In the genomic region with DNA sequence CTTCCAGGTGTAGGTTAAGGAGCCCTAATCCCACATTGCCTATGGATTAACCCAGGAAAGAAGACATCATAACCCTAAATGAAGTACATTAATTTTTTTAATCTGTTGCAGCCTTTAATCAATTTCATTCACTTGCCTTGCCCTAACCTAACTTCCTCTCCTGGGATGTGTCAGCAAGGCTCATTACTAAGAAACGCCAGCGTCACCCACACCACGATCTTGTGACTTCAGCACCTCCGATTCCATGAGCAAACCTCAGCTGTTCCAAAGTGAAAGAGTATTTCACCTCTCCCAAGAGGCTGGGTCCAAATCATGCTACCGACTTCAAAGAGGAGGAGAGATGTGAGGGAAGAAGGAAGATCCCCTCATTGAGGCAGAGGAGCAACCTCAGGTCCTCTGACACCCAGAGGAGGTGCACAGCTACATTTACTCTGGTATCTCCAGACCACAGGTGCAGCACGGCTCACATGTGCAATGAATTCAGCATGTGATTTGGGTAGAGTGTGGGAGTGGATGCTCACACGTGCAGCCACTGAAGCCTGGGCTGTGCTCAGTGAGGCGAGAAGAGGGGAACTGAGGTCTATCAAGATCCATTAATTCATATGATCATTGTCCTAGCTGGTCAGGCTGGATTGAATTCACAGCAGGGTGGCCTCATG, we compare ENCODE assay signal across 17 cellular contexts.
DNase-seq lines count a peak whose midpoint lies in the region; ATAC-seq and TF ChIP-seq lines count a peak whose summit lies in the region.
"Had no signal": no experiment of that assay in that cellular context is flagged by ENCODE, and none has a peak within 500 bp of the region (broad histone marks: within the 10 kb centered on the region; RNA-seq: fewer than 3 reads in every experiment).

No MANE protein-coding gene starts in this region.

- no peaks in the 10 kb centered on the region for H3K36me3 ChIP-seq in lower lobe of right lung
- H3K36me3 ChIP-seq: upper lobe of left lung had no signal

- intact Hi-C loops in lower lobe of right lung (cut with DNase I) = no loop called here

- no peaks in the 10 kb centered on the region for H3K27me3 ChIP-seq in lower lobe of right lung (ENCODE audit: low read depth)
- H3K27me3 ChIP-seq: upper lobe of left lung had no signal

- no peaks in the 10 kb centered on the region for H3K4me1 ChIP-seq in lower lobe of right lung
- H3K4me1 ChIP-seq: upper lobe of left lung had no signal

- DNase-seq in CD1c-positive myeloid dendritic cell (ENCODE audit: extremely low spot score) (peak; percentile 48), LHCN-M2 (ENCODE audit: low read depth) (peak; percentile 37), Ammon's horn (ENCODE audit: low spot score) (no peak), lower lobe of right lung (no peak), NCI-H2107 (lab: John Stamatoyannopoulos, UW) (no peak)
- DNase-seq in activated CD4-positive, alpha-beta T cell treated with anti-CD3 and anti-CD28 coated beads for 48 hours = no peak
- DNase-seq: activated CD4-positive, alpha-beta T cell treated with anti-CD3 and anti-CD28 coated beads, Interleukin-2, amount 50 U/mL, for 1 hour; aorta; dermis blood vessel endothelial cell; H7; MV-4-11; NCI-H226; stimulated activated CD4-positive, alpha-beta T cell treated with anti-CD3 and anti-CD28 coated beads, Interleukin-15, amount 100 ng/mL, for 24 hours; T-helper 1 cell; upper lobe of left lung had no signal

- no peak overlapping the region for H3K4me3 ChIP-seq in lower lobe of right lung
- H3K4me3 ChIP-seq: upper lobe of left lung had no signal

- no peaks in the 10 kb centered on the region for H3K9me3 ChIP-seq in lower lobe of right lung
- H3K9me3 ChIP-seq: upper lobe of left lung had no signal

- H3K27ac ChIP-seq in lower lobe of right lung = no peak overlapping the region
- H3K27ac ChIP-seq: upper lobe of left lung had no signal

- no peak for TF ChIP-seq CTCF in lower lobe of right lung (IDR thresholded peaks at IDR 0.05)

- ATAC-seq in GM19043 (IDR thresholded peaks at IDR 0.05; ENCODE audit: low read depth, unreplicated experiment) = peak; percentile 50
- ATAC-seq in HG02759 (IDR thresholded peaks at IDR 0.05; ENCODE audit: unreplicated experiment) = peak; percentile 85
- no peak for ATAC-seq in lower lobe of right lung

Comparison
In these comparisons a context has a peak if more than half of its experiments do, and no peak if none do; other contexts are left out.
1. DNase-seq: peak in CD1c-positive myeloid dendritic cell (single experiment) and LHCN-M2 (single experiment); none in Ammon's horn (single experiment), lower lobe of right lung (single experiment), activated CD4-positive, alpha-beta T cell treated with anti-CD3 and anti-CD28 coated beads for 48 hours (single experiment) and NCI-H2107 (single experiment).
2. ATAC-seq: peak in GM19043 (single experiment) and HG02759 (single experiment); none in lower lobe of right lung (0 of 2).